Comparison of ENCODE assay signal across 19 cellular contexts in the genomic region with DNA sequence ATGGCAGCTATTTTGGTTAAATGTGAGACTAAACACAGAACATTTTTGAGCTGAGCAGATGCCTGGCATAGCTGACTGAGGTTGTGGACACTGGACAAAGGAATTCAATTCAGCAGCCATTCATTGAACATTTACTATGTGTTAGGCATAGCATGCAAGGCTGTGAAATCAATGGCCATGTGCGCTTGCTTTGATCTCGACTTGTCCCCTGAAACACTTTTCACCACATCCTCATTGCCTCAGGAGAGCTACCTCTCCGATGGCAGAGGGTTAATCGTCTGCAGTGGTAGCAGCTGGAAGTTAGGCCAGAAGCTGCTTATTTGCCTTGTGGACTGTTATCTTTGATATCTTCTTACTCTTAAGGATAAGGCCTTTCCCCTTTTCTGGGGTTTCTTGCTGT.
"Had no signal": no experiment of that assay in that cellular context is flagged by ENCODE, and none has a peak within 500 bp of the region (broad histone marks: within the 10 kb centered on the region; RNA-seq: fewer than 3 reads in every experiment).

No MANE protein-coding gene starts in this region.

- DNase-seq: activated CD4-positive, alpha-beta memory T cell treated with anti-CD3 and anti-CD28 coated beads, Interleukin-2, amount 10 ng/mL, durations not matched to agents 7 days and 5 days; activated CD4-positive, alpha-beta T cell treated with anti-CD3 and anti-CD28 coated beads, Interleukin-2, amount 10 ng/mL, durations not matched to agents 24 days and 14 days; activated gamma-delta T cell; activated T-cell treated with anti-CD3 and anti-CD28 coated beads, Interleukin-2, amount 50 U/mL, for 72 hours; adrenal gland; cerebellar nuclear complex; endodermal cell; esophagus squamous epithelium; heart left ventricle; left cardiac atrium; midbrain; right lobe of liver; small intestine; stimulated activated CD4-positive, alpha-beta T cell treated with anti-CD3 and anti-CD28 coated beads, Interleukin-2, amount 100 ng/mL, for 24 hours; stimulated activated naive CD8-positive, alpha-beta T cell treated with anti-CD3 and anti-CD28 coated beads, Interleukin-15, amount 100 ng/mL, for 72 hours; tibial artery had no signal

- H3K27ac ChIP-seq: adrenal gland, coronary artery, esophagus squamous epithelium, gastroesophageal sphincter, heart left ventricle, neutrophil, right lobe of liver, tibial artery had no signal

- H3K4me1 ChIP-seq: esophagus squamous epithelium, gastroesophageal sphincter, heart left ventricle, right lobe of liver, tibial artery had no signal

- H3K4me3 ChIP-seq: adrenal gland, coronary artery, esophagus squamous epithelium, gastroesophageal sphincter, heart left ventricle, right lobe of liver, tibial artery had no signal

- H3K9me3 ChIP-seq: adrenal gland, esophagus squamous epithelium, gastroesophageal sphincter, neutrophil, right lobe of liver, tibial artery had no signal

- H3K36me3 ChIP-seq: adrenal gland, esophagus squamous epithelium, heart left ventricle, neutrophil, right lobe of liver, tibial artery had no signal

- H3K27me3 ChIP-seq: adrenal gland, esophagus squamous epithelium, gastroesophageal sphincter, heart left ventricle, neutrophil, right lobe of liver, tibial artery had no signal
